14 cellular contexts compared by ENCODE assay signal in genomic region chr4:74997942-74998341, GRCh38.
DNase-seq lines count a peak whose midpoint lies in the region; ATAC-seq and TF ChIP-seq lines count a peak whose summit lies in the region.
"Had no signal": no experiment of that assay in that cellular context is flagged by ENCODE, and none has a peak within 500 bp of the region (broad histone marks: within the 10 kb centered on the region; RNA-seq: fewer than 3 reads in every experiment).

No MANE protein-coding gene starts in this region.

- TF ChIP-seq EP300 in neural cell (conservative IDR thresholded peaks at IDR 0.05; ENCODE audit: poor library complexity, severe bottlenecking) = peak; percentile 88
- no peak for TF ChIP-seq EP300 in sigmoid colon (IDR thresholded peaks at IDR 0.05)

- peak; percentile 66 for DNase-seq in Ammon's horn (ENCODE audit: low spot score)
- peak; percentile 94 for DNase-seq in NCI-H1694 treated with DMSO at 0.1 percent for 48 hours (lab: John Stamatoyannopoulos, UW)
- peak; percentile 4 for DNase-seq in NCI-H69 (lab: John Stamatoyannopoulos, UW)
- no peak for DNase-seq in sigmoid colon
- no peak for DNase-seq in kidney glomerular epithelial cell (lab: John Stamatoyannopoulos, UW)
- DNase-seq in activated naive CD4-positive, alpha-beta T cell (lab: John Stamatoyannopoulos, UW) = no peak
- DNase-seq: CD8-positive, alpha-beta T cell; COR-L47; DMS53; H7; IMR-90 had no signal

- H3K4me3 ChIP-seq in neural cell (ENCODE audit: low read length) (peak overlapping the region; percentile 42), sigmoid colon (no peak overlapping the region)
- H3K4me3 ChIP-seq: GM23338 had no signal

- intact Hi-C loops in sigmoid colon (cut with DNase I) = no loop called here

- H3K27ac ChIP-seq in neural cell (ENCODE audit: low read length) (no peak overlapping the region), sigmoid colon (no peak overlapping the region)

- H3K27me3 ChIP-seq in neural cell (ENCODE audit: insufficient read depth, low read depth, low read length) (no peaks in the 10 kb centered on the region), sigmoid colon (no peaks in the 10 kb centered on the region)

- no peaks in the 10 kb centered on the region for H3K79me2 ChIP-seq in neural cell (replicated peaks; ENCODE audit: insufficient read depth, low read length)

- no peaks in the 10 kb centered on the region for H3K4me1 ChIP-seq in sigmoid colon

- H3K4me2 ChIP-seq in neural cell (ENCODE audit: low read length) = peak overlapping the region; percentile 20
- H3K4me2 ChIP-seq: GM23338 had no signal

- no peak for ATAC-seq in HG03354 (IDR thresholded peaks at IDR 0.05; ENCODE audit: poor library complexity, severe bottlenecking, unreplicated experiment)
- ATAC-seq: CD8-positive, alpha-beta T cell; GM23338 had no signal

- H3K9me2 ChIP-seq in neural cell (ENCODE audit: insufficient read depth, low read length) = no peaks in the 10 kb centered on the region

- TF ChIP-seq CTCF in neural cell (IDR thresholded peaks at IDR 0.05; ENCODE audit: poor library complexity, severe bottlenecking) (no peak), sigmoid colon (IDR thresholded peaks at IDR 0.05) (no peak)

- no peaks in the 10 kb centered on the region for H3F3A ChIP-seq in neural cell (ENCODE audit: insufficient read depth, low read length, poor library complexity, severe bottlenecking)

- H3K36me3 ChIP-seq in neural cell (ENCODE audit: insufficient read depth, low read length) (no peaks in the 10 kb centered on the region), sigmoid colon (no peaks in the 10 kb centered on the region)

- TF ChIP-seq POLR2A in sigmoid colon (IDR thresholded peaks at IDR 0.05) = no peak

- TF ChIP-seq RAD21 in neural cell (conservative IDR thresholded peaks at IDR 0.05) = no peak

- 88 to 89% methylated on average over 3 of the region's 3 CpGs for WGBS in sigmoid colon, 2 donors

- H3K9me3 ChIP-seq in neural cell (ENCODE audit: low read length) = no peaks in the 10 kb centered on the region
- H3K9me3 ChIP-seq in sigmoid colon = no peaks in the 10 kb centered on the region

- no peak overlapping the region for H3K9ac ChIP-seq in neural cell (ENCODE audit: low read length)

- H4K20me1 ChIP-seq in neural cell (ENCODE audit: insufficient read depth) = no peaks in the 10 kb centered on the region

- H2AFZ ChIP-seq in neural cell (ENCODE audit: low read depth, low read length) = no peak overlapping the region
- H2AFZ ChIP-seq: GM23338 had no signal

TF ChIP-seq in neural cell, 6 proteins besides CTCF, POLR2A, EP300 and RAD21:
- peak; percentile 70 for TF ChIP-seq POLR2AphosphoS5 (IDR thresholded peaks at IDR 0.05)
- TF ChIP-seq MXI1 (conservative IDR thresholded peaks at IDR 0.05; ENCODE audit: poor library complexity, severe bottlenecking) = no peak
- TF ChIP-seq REST (IDR thresholded peaks at IDR 0.05; ENCODE audit: borderline replicate concordance) = peak; percentile 8

Comparison
In these comparisons a context has a peak if more than half of its experiments do, and no peak if none do; other contexts are left out.
1. DNase-seq: peak in Ammon's horn (single experiment), NCI-H1694 treated with DMSO at 0.1 percent for 48 hours (single experiment) and NCI-H69 (single experiment); none in sigmoid colon (single experiment), kidney glomerular epithelial cell (single experiment) and activated naive CD4-positive, alpha-beta T cell (0 of 4).